Comparison of ENCODE assay signal across 11 cellular contexts in the genomic region with DNA sequence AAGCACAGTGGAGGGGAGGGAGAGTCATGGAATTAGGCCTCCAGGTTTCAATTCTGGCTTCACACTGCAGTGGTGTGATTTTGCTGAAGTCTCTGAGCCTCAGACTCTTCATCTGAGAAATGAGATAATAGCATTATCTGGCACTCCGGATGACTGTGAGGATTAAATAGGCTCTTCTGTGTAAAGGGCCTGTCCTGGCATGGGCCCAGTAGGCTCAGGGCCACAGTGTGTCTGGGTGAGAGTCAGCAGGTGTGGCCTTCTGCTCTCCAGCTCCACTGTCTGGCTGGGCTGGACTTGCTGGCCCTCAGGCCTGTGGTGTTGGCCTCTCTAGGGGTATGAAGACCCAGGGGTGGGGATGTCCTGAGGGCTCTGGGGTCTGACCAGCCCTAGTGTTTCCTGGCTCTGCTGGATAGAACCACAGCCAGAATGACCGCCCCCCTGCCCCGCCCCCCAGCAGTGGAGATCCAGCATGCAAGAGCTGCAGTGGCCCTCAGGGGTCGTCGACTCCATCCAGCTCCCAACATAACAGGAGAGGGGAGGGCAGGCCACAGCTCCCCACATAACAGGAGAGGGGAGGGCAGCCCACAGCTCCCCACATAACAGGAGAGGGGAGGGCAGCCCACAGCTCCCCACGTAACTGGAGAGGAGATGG.
A peak's percentile ranks its signal among the peaks of the same experiment; 100 is the strongest.
DNase-seq lines count a peak whose midpoint lies in the region.
"Had no signal": no experiment of that assay in that cellular context is flagged by ENCODE, and none has a peak within 500 bp of the region (broad histone marks: within the 10 kb centered on the region; RNA-seq: fewer than 3 reads in every experiment).

No MANE protein-coding gene starts in this region.

- intact Hi-C loops in CD4-positive, alpha-beta memory T cell (cut with micrococcal nuclease), result loop anchor here (10.0 kb wide), 1 partner anchor 443 kb away; no protein-coding TSS in a partner anchor

- H3K79me1 ChIP-seq in neuronal stem cell (ENCODE audit: low read depth, low read length), result peaks cover 2% of the 10 kb centered on the region

- H3K14ac ChIP-seq in neuronal stem cell (ENCODE audit: low read length), result no peak overlapping the region

- no peak overlapping the region for H2BK5ac ChIP-seq in neuronal stem cell (ENCODE audit: low read length)

- H3K4ac ChIP-seq in neuronal stem cell (ENCODE audit: low read length), result no peak overlapping the region

- no peak overlapping the region for H4K91ac ChIP-seq in neuronal stem cell (ENCODE audit: low read depth, low read length, poor library complexity)

- no peaks in the 10 kb centered on the region for H3K36me3 Mint-ChIP-seq in CD4-positive, alpha-beta memory T cell

- no peak overlapping the region for H3K4me3 ChIP-seq in neuronal stem cell (ENCODE audit: low read length in 2 of 2)
- H3K4me3 ChIP-seq in CD4-positive, alpha-beta memory T cell (ENCODE audit: low read length in 2 of 2), result no peak overlapping the region

- no peak overlapping the region for H4K8ac ChIP-seq in neuronal stem cell (ENCODE audit: low read depth, low read length)

- H3K27me3 ChIP-seq in neuronal stem cell (ENCODE audit: control insufficient read depth in 3 of 3, insufficient read depth in 3 of 3, low read depth in 1 of 3, low read length in 3 of 3), result peaks cover 0 to 30% (median 0%) of the 10 kb centered on the region in 3 experiments
- no peaks in the 10 kb centered on the region for H3K27me3 ChIP-seq in CD4-positive, alpha-beta memory T cell (ENCODE audit: insufficient read depth, low read length)

- peak overlapping the region; percentile 19 for H2BK12ac ChIP-seq in neuronal stem cell (ENCODE audit: low read length)

- DNase-seq in EH (ENCODE audit: low read depth) (peak; percentile 19), NCI-H510A (lab: John Stamatoyannopoulos, UW) (peak; percentile 32), cerebellar cortex (ENCODE audit: low spot score) (peak; percentile 9), neuronal stem cell (ENCODE audit: low spot score) (no peak), activated gamma-delta T cell (lab: John Stamatoyannopoulos, UW) (no peak), NCI-H1694 treated with DMSO at 0.1 percent for 48 hours (lab: John Stamatoyannopoulos, UW) (no peak), NOMO-1 treated with DMSO at 0.1 percent for 48 hours (lab: John Stamatoyannopoulos, UW; ENCODE audit: unreplicated experiment) (no peak)
- no peak for DNase-seq in CD4-positive, alpha-beta memory T cell
- DNase-seq: COR-L47, foreskin melanocyte had no signal

- peaks cover 10 to 12% of the 10 kb centered on the region in 2 donors for H3K4me1 ChIP-seq in neuronal stem cell (ENCODE audit: control insufficient read depth in 2 of 2, insufficient read depth in 1 of 2, low read depth in 1 of 2, low read length in 2 of 2)
- no peaks in the 10 kb centered on the region for H3K4me1 ChIP-seq in CD4-positive, alpha-beta memory T cell (ENCODE audit: insufficient read depth, low read length)

- H2BK120ac ChIP-seq in neuronal stem cell (ENCODE audit: low read depth, low read length), result no peak overlapping the region

- no peak overlapping the region for H3K23ac ChIP-seq in neuronal stem cell (ENCODE audit: low read depth, low read length, poor library complexity)

- H3K27ac Mint-ChIP-seq in CD4-positive, alpha-beta memory T cell, result no peak overlapping the region
- H3K27ac Mint-ChIP-seq: activated T-helper 1 cell treated with anti-CD3 and anti-CD28 coated beads, Interleukin-12 subunit alpha, Interleukin-12 subunit beta, Interleukin-2, Interleukin-4 antibody, amounts not matched to agents 30 ng/mL and 10 ng/mL and 1 ng/mL, durations not matched to agents 14 hours and 24 hours and 36 hours had no signal

- no peaks in the 10 kb centered on the region for H3K9me3 Mint-ChIP-seq in CD4-positive, alpha-beta memory T cell
- H3K9me3 Mint-ChIP-seq: activated T-helper 1 cell treated with anti-CD3 and anti-CD28 coated beads, Interleukin-12 subunit alpha, Interleukin-12 subunit beta, Interleukin-2, Interleukin-4 antibody, amounts not matched to agents 30 ng/mL and 10 ng/mL and 1 ng/mL, durations not matched to agents 14 hours and 24 hours and 36 hours had no signal

- no peak overlapping the region for H3K9ac ChIP-seq in neuronal stem cell (ENCODE audit: low read depth, low read length, poor library complexity)

- peak overlapping the region; percentile 9 for H2AFZ ChIP-seq in neuronal stem cell (ENCODE audit: low read length)

- H3K36me3 ChIP-seq in neuronal stem cell (replicated peaks in 1 of 2; ENCODE audit: control insufficient read depth in 2 of 2, insufficient read depth in 2 of 2, low read length in 2 of 2), result no peaks in the 10 kb centered on the region
- H3K36me3 ChIP-seq in CD4-positive, alpha-beta memory T cell (ENCODE audit: insufficient read depth, low read length), result no peaks in the 10 kb centered on the region

- H3K27me3 Mint-ChIP-seq in CD4-positive, alpha-beta memory T cell, result peaks cover 2 to 18% of the 10 kb centered on the region in 2 donors

- POLR2A ChIA-PET in CD4-positive, alpha-beta memory T cell (lab: Charles Lee; ENCODE audit: partially characterized antibody), result no interaction called here

- H3K9me3 ChIP-seq in neuronal stem cell (replicated peaks in 1 of 2; ENCODE audit: control insufficient read depth in 2 of 2, insufficient read depth in 1 of 2, low read depth in 1 of 2, low read length in 2 of 2), result no peaks in the 10 kb centered on the region
- H3K9me3 ChIP-seq in CD4-positive, alpha-beta memory T cell (ENCODE audit: control insufficient read depth in 1 of 2, low read length in 2 of 2), result no peaks in the 10 kb centered on the region

- no CpG with 5 or more reads among the region's 6 CpGs for WGBS in neuronal stem cell (ENCODE audit: extremely low coverage in 2 of 2, insufficient read length in 2 of 2, insufficient replicate concordance in 1 of 2), 2 donors

- peak overlapping the region; percentile 3 for H2AK5ac ChIP-seq in neuronal stem cell (ENCODE audit: low read depth, low read length)

- peak overlapping the region; percentile 77 for H2BK15ac ChIP-seq in neuronal stem cell (ENCODE audit: low read length)

- CTCF ChIA-PET in CD4-positive, alpha-beta memory T cell (lab: Charles Lee; ENCODE audit: partially characterized antibody), result no interaction called here

- no peak overlapping the region for H3K27ac ChIP-seq in neuronal stem cell (replicated peaks; ENCODE audit: low read length)
- no peak overlapping the region for H3K27ac ChIP-seq in CD4-positive, alpha-beta memory T cell (ENCODE audit: low read depth, low read length)

- H3K4me3 Mint-ChIP-seq in CD4-positive, alpha-beta memory T cell, result no peak overlapping the region
- H3K4me3 Mint-ChIP-seq: activated T-helper 1 cell treated with anti-CD3 and anti-CD28 coated beads, Interleukin-12 subunit alpha, Interleukin-12 subunit beta, Interleukin-2, Interleukin-4 antibody, amounts not matched to agents 30 ng/mL and 10 ng/mL and 1 ng/mL, durations not matched to agents 14 hours and 24 hours and 36 hours had no signal

- no peak overlapping the region for H3K4me2 ChIP-seq in neuronal stem cell (ENCODE audit: insufficient read depth, low read length, poor library complexity, severe bottlenecking)

- no peaks in the 10 kb centered on the region for H3K4me1 Mint-ChIP-seq in CD4-positive, alpha-beta memory T cell

- peak overlapping the region; percentile 88 for H3K18ac ChIP-seq in neuronal stem cell (ENCODE audit: low read length)

Comparison
In these comparisons a context has a peak if more than half of its experiments do, and no peak if none do; other contexts are left out.
1. DNase-seq: peak in EH (single experiment), NCI-H510A (single experiment) and cerebellar cortex (single experiment); none in neuronal stem cell (single experiment), CD4-positive, alpha-beta memory T cell (0 of 5), activated gamma-delta T cell (single experiment), NCI-H1694 treated with DMSO at 0.1 percent for 48 hours (single experiment) and NOMO-1 treated with DMSO at 0.1 percent for 48 hours (single experiment).